Comparison of ENCODE assay signal across 1 cellular context in genomic region chr18:76273956-76274355, GRCh38.
TF ChIP-seq lines count a peak whose summit lies in the region.

No MANE protein-coding gene starts in this region.

TF ChIP-seq in GM23338, 12 proteins besides CTCF, POLR2A, EP300 and RAD21 (continued from another document):
- no peak for TF ChIP-seq ETS1 (IDR thresholded peaks at IDR 0.05)
- TF ChIP-seq EZH2phosphoT487 (IDR thresholded peaks at IDR 0.05; ENCODE audit: unreplicated experiment), result no peak
- no peak for TF ChIP-seq ZNF462 (CRISPR knock-in tag; IDR thresholded peaks at IDR 0.05)
- TF ChIP-seq ZNF331 (CRISPR knock-in tag; IDR thresholded peaks at IDR 0.05; ENCODE audit: low read depth), result no peak
- TF ChIP-seq EZH2 (IDR thresholded peaks at IDR 0.05; ENCODE audit: low read depth, unreplicated experiment), result no peak
- no peak for TF ChIP-seq REST (IDR thresholded peaks at IDR 0.05; ENCODE audit: unreplicated experiment)
- no peak for TF ChIP-seq STAT1 (IDR thresholded peaks at IDR 0.05; ENCODE audit: unreplicated experiment)
